8 cellular contexts compared by ENCODE assay signal in genomic region chr20:5127859-5128409, GRCh38. TPM values are rescaled to one million over a fixed set of nuclear protein-coding genes. Genes with fewer than 3 reads are reported as not detected.
DNase-seq lines count a peak whose midpoint lies in the region; ATAC-seq and TF ChIP-seq lines count a peak whose summit lies in the region.

No MANE protein-coding gene starts in this region.

- peak overlapping the region; percentile 95 for H3K27ac Mint-ChIP-seq in activated T-cell treated with anti-CD3 and anti-CD28 coated beads, Interleukin-2, amount 50 U/mL, for 24 hours
- H3K27ac Mint-ChIP-seq in activated naive CD8-positive, alpha-beta T cell treated with anti-CD3 and anti-CD28 coated beads, Interleukin-2, amount 50 U/mL, for 24 hours: peak overlapping the region; percentile 88

- peak overlapping the region; percentile 87 for H3K4me3 Mint-ChIP-seq in activated T-cell treated with anti-CD3 and anti-CD28 coated beads, Interleukin-2, amount 50 U/mL, for 24 hours
- H3K4me3 Mint-ChIP-seq in activated naive CD8-positive, alpha-beta T cell treated with anti-CD3 and anti-CD28 coated beads, Interleukin-2, amount 50 U/mL, for 24 hours: peak overlapping the region; percentile 88

- H3K4me3 ChIP-seq in tibial nerve: peak overlapping the region; percentile 71 to 86 (median 82)

- no peak for TF ChIP-seq POLR2A in tibial nerve (IDR thresholded peaks at IDR 0.05)

- no peak for ATAC-seq in activated naive CD8-positive, alpha-beta T cell treated with anti-CD3 and anti-CD28 coated beads, Interleukin-2, amount 50 U/mL, for 24 hours
- no peak for ATAC-seq in left lobe of liver
- no peak for ATAC-seq in GM21390 (IDR thresholded peaks at IDR 0.05; ENCODE audit: unreplicated experiment)
- no peak for ATAC-seq in HG03460 (IDR thresholded peaks at IDR 0.05; ENCODE audit: unreplicated experiment)

- TF ChIP-seq CTCF in tibial nerve (IDR thresholded peaks at IDR 0.05): no peak

- H3K9me3 Mint-ChIP-seq in activated T-cell treated with anti-CD3 and anti-CD28 coated beads, Interleukin-2, amount 50 U/mL, for 24 hours: no peaks in the 10 kb centered on the region
- H3K9me3 Mint-ChIP-seq in activated naive CD8-positive, alpha-beta T cell treated with anti-CD3 and anti-CD28 coated beads, Interleukin-2, amount 50 U/mL, for 24 hours: no peaks in the 10 kb centered on the region

- peak overlapping the region; percentile 90 to 99 (median 94) for H3K27ac ChIP-seq in tibial nerve

- peaks cover 0 to 51% (median 21%) of the 10 kb centered on the region in 4 donors for H3K4me1 ChIP-seq in tibial nerve

- H3K36me3 ChIP-seq in tibial nerve: no peaks in the 10 kb centered on the region

- 10 to 14% methylated on average over 6 of the region's 6 CpGs for WGBS in tibial nerve, 2 donors

- H3K27me3 Mint-ChIP-seq in activated T-cell treated with anti-CD3 and anti-CD28 coated beads, Interleukin-2, amount 50 U/mL, for 24 hours: no peaks in the 10 kb centered on the region
- H3K27me3 Mint-ChIP-seq in activated naive CD8-positive, alpha-beta T cell treated with anti-CD3 and anti-CD28 coated beads, Interleukin-2, amount 50 U/mL, for 24 hours: no peaks in the 10 kb centered on the region

- peaks cover 23% of the 10 kb centered on the region for H3K36me3 Mint-ChIP-seq in activated T-cell treated with anti-CD3 and anti-CD28 coated beads, Interleukin-2, amount 50 U/mL, for 24 hours (ENCODE audit: low read depth)
- peaks cover 2% of the 10 kb centered on the region for H3K36me3 Mint-ChIP-seq in activated naive CD8-positive, alpha-beta T cell treated with anti-CD3 and anti-CD28 coated beads, Interleukin-2, amount 50 U/mL, for 24 hours (ENCODE audit: low read depth)

- H3K4me1 Mint-ChIP-seq in activated T-cell treated with anti-CD3 and anti-CD28 coated beads, Interleukin-2, amount 50 U/mL, for 24 hours (ENCODE audit: low read depth): peaks cover 38% of the 10 kb centered on the region
- peaks cover 40% of the 10 kb centered on the region for H3K4me1 Mint-ChIP-seq in activated naive CD8-positive, alpha-beta T cell treated with anti-CD3 and anti-CD28 coated beads, Interleukin-2, amount 50 U/mL, for 24 hours

- TF ChIP-seq EP300 in tibial nerve (IDR thresholded peaks at IDR 0.05): no peak

- no peaks in the 10 kb centered on the region for H3K9me3 ChIP-seq in tibial nerve

- no peaks in the 10 kb centered on the region for H3K27me3 ChIP-seq in tibial nerve

- DNase-seq in activated T-cell treated with anti-CD3 and anti-CD28 coated beads, Interleukin-2, amount 50 U/mL, for 24 hours: no peak
- no peak for DNase-seq in activated T-cell treated with anti-CD3 and anti-CD28 coated beads for 4 hours
- no peak for DNase-seq in activated naive CD8-positive, alpha-beta T cell treated with anti-CD3 and anti-CD28 coated beads, Interleukin-2, amount 50 U/mL, for 24 hours
- peak; percentile 37 for DNase-seq in left lobe of liver (ENCODE audit: low spot score)
- DNase-seq in tibial nerve (ENCODE audit: low spot score in 2 of 2): no peak
- no peak for DNase-seq in DMS153 treated with DMSO at 0.1 percent for 48 hours (lab: John Stamatoyannopoulos, UW; ENCODE audit: unreplicated experiment)

RNA-seq across cellular contexts. Expression of gene CDS2, which starts 1.1 kb away (rescaled TPM):
- 29.9 TPM for total RNA-seq in left lobe of liver
- total RNA-seq in tibial nerve: 10 to 100 TPM; 29.4 to 35.0 (median 34.1) TPM

RNA-seq across cellular contexts. Expression of gene PCNA, which starts 8.2 kb away (rescaled TPM):
- total RNA-seq in left lobe of liver: 18.5 TPM
- total RNA-seq in tibial nerve: 10 to 100 TPM; 28.2 to 42.8 (median 37.4) TPM

RNA-seq across cellular contexts. Expression of gene TMEM230, which starts 15.1 kb away (rescaled TPM):
- total RNA-seq in left lobe of liver (70.8 TPM), tibial nerve (10 to 100 TPM; 55.9 to 88.1 (median 84.7) TPM)
